15 cellular contexts compared by ENCODE assay signal in genomic region chr15:82129144-82129692, GRCh38.
DNase-seq lines count a peak whose midpoint lies in the region; ATAC-seq, FAIRE-seq and TF ChIP-seq lines count a peak whose summit lies in the region.
"Had no signal": no experiment of that assay in that cellular context is flagged by ENCODE, and none has a peak within 500 bp of the region (broad histone marks: within the 10 kb centered on the region; RNA-seq: fewer than 3 reads in every experiment).

No MANE protein-coding gene starts in this region.

- peak overlapping the region; percentile 13; the same call in 1 of the 2 replicates for H2BK20ac ChIP-seq in IMR-90 (ENCODE audit: low read depth, low read length)

- H3K23ac ChIP-seq in IMR-90 (ENCODE audit: low read depth, low read length) = no peak overlapping the region

- no peak for ATAC-seq in IMR-90 (ENCODE audit: low read depth)
- no peak for ATAC-seq in activated CD4-positive, CD25-positive, alpha-beta regulatory T cell treated with anti-CD3 and anti-CD28 coated beads, Interleukin-2, amount 50 U/mL, for 24 hours
- no peak for ATAC-seq in HG02798 (IDR thresholded peaks at IDR 0.05; ENCODE audit: poor library complexity, unreplicated experiment)
- ATAC-seq in psoas muscle = no peak
- ATAC-seq: CD8-positive, alpha-beta T cell had no signal

- no peak overlapping the region for H3K27ac ChIP-seq in IMR-90 (ENCODE audit: insufficient read depth, low read length)
- peak overlapping the region; percentile 20 for H3K27ac ChIP-seq in VCaP
- no peak overlapping the region for H3K27ac ChIP-seq in psoas muscle

- H3K9ac ChIP-seq in IMR-90 (ENCODE audit: low read depth, low read length) = no peak overlapping the region
- H3K9ac ChIP-seq in skeletal muscle satellite cell (ENCODE audit: low read depth, low read length) = peak overlapping the region; percentile 72

- in situ Hi-C loops in IMR-90 (cut with MboI; ENCODE audit: low sequenced_read_pairs) = no loop called here

- H3K9me1 ChIP-seq in IMR-90 (ENCODE audit: insufficient read depth, low read length) = peaks cover 28% of the 10 kb centered on the region

- H3K9me3 ChIP-seq in IMR-90 (ENCODE audit: control insufficient read depth, insufficient read depth, low read length) = no peaks in the 10 kb centered on the region
- no peaks in the 10 kb centered on the region for H3K9me3 ChIP-seq in skeletal muscle satellite cell (replicated peaks; ENCODE audit: low read length)
- H3K9me3 ChIP-seq in psoas muscle = no peaks in the 10 kb centered on the region

- peak overlapping the region; percentile 95 for H2BK5ac ChIP-seq in IMR-90 (ENCODE audit: low read depth, low read length, poor library complexity, severe bottlenecking)

- H3K4ac ChIP-seq in IMR-90 (ENCODE audit: low read depth, low read length) = no peak overlapping the region; the same call in 1 of the 2 replicates

- POLR2A ChIA-PET in IMR-90 (lab: Charles Lee; ENCODE audit: unreplicated experiment) = no interaction called here

- no TSS peak for BruUV-seq in IMR-90 (replicated peaks; lab: Mats Ljungman, UMichigan)

- H3K4me1 ChIP-seq in IMR-90 (ENCODE audit: control insufficient read depth, insufficient read depth, low read length) (peaks cover 28% of the 10 kb centered on the region), skeletal muscle satellite cell (ENCODE audit: control insufficient read depth, insufficient read depth, low read length) (peaks cover 59% of the 10 kb centered on the region), psoas muscle (no peaks in the 10 kb centered on the region)

- no peak overlapping the region for H2BK15ac ChIP-seq in IMR-90 (ENCODE audit: low read depth, low read length)

- TF ChIP-seq POLR2A in IMR-90 (IDR thresholded peaks at IDR 0.05; ENCODE audit: low read depth, low read length) = no peak

- no CpG with 5 or more reads among the region's 1 CpG for WGBS in IMR-90 (ENCODE audit: extremely low coverage in 2 of 2, insufficient read length in 1 of 2), 2 experiments
- WGBS in psoas muscle, 3 donors = 78 to 94% (median 84%) methylated on average over 1 of the region's 1 CpG

- H3K18ac ChIP-seq in IMR-90 (ENCODE audit: low read depth, low read length) = no peak overlapping the region

- no peak overlapping the region for H3K14ac ChIP-seq in IMR-90 (replicated peaks; ENCODE audit: low read depth, low read length)

- CTCF ChIA-PET in IMR-90 (lab: Yijun Ruan, JAX) = interaction anchor here (0.6 to 2.0 kb wide), 2 partner anchors 21 to 30 kb away, joined by 3 to 7 read pairs; no protein-coding TSS in a partner anchor

- peak overlapping the region in 1 of 2 experiments; percentile 68; a peak in 2 of 4 replicates for H4K8ac ChIP-seq in IMR-90 (ENCODE audit: low read depth in 2 of 2, low read length in 2 of 2)

- H3K4me2 ChIP-seq in IMR-90 (ENCODE audit: low read depth, low read length) (no peak overlapping the region), skeletal muscle satellite cell (ENCODE audit: low read length) (peak overlapping the region; percentile 9)

- peak; percentile 68 for FAIRE-seq in islet of Langerhans (lab: Jason Lieb, UNC)

- DNase-seq in IMR-90 (no peak), RKO (ENCODE audit: low spot score) (no peak), psoas muscle (no peak)
- DNase-seq: CD8-positive, alpha-beta T cell; H7; Karpas-422; NCI-H187 treated with DMSO at 0.1 percent for 48 hours; NCI-H2171; NCI-H774; Right ventricle myocardium superior had no signal

- intact Hi-C loops in IMR-90 (cut with micrococcal nuclease) = no loop called here
- intact Hi-C loops in psoas muscle (cut with DNase I) = loop anchor here in 1 of 2 donors (10.0 kb wide), 1 partner anchor 636 kb away; no protein-coding TSS in a partner anchor

- H3K27me3 ChIP-seq in IMR-90 (ENCODE audit: control insufficient read depth, insufficient read depth, low read length) (no peaks in the 10 kb centered on the region), skeletal muscle satellite cell (ENCODE audit: control insufficient read depth, insufficient read depth, low read length) (no peaks in the 10 kb centered on the region), psoas muscle (ENCODE audit: insufficient read depth in 3 of 3, low read length in 2 of 3) (no peaks in the 10 kb centered on the region)

- H2AK5ac ChIP-seq in IMR-90 (ENCODE audit: low read depth, low read length) = no peak overlapping the region

- no peak overlapping the region for H3K4me3 ChIP-seq in IMR-90 (ENCODE audit: insufficient read depth, low read depth, low read length)
- no peak overlapping the region for H3K4me3 ChIP-seq in skeletal muscle satellite cell (ENCODE audit: low read length)
- no peak overlapping the region for H3K4me3 ChIP-seq in psoas muscle

- no peak for TF ChIP-seq RAD21 in IMR-90 (IDR thresholded peaks at IDR 0.05; ENCODE audit: low read length)

- no peak overlapping the region for H4K5ac ChIP-seq in IMR-90 (ENCODE audit: low read depth, low read length)

- no peak overlapping the region for H4K91ac ChIP-seq in IMR-90 (ENCODE audit: insufficient read depth, low read depth, low read length)

- no peaks in the 10 kb centered on the region for H4K20me1 ChIP-seq in IMR-90 (ENCODE audit: insufficient read depth, low read length)

- H3K36me3 ChIP-seq in IMR-90 (ENCODE audit: control insufficient read depth, insufficient read depth, low read length) (no peaks in the 10 kb centered on the region), skeletal muscle satellite cell (ENCODE audit: insufficient read depth, low read length) (peaks cover 7% of the 10 kb centered on the region), psoas muscle (ENCODE audit: insufficient read depth in 1 of 2, low read depth in 1 of 2) (peaks cover 3 to 24% of the 10 kb centered on the region in 2 donors)

- H3K56ac ChIP-seq in IMR-90 (ENCODE audit: extremely low read depth, insufficient read depth, low read length) = no peak overlapping the region

- no peak overlapping the region for H2AK9ac ChIP-seq in IMR-90 (replicated peaks; ENCODE audit: low read depth, low read length, poor library complexity)

- TF ChIP-seq CTCF in IMR-90 (conservative IDR thresholded peaks at IDR 0.05; ENCODE audit: low read depth, low read length) = no peak
- TF ChIP-seq CTCF in VCaP (conservative IDR thresholded peaks at IDR 0.05) = no peak
- TF ChIP-seq CTCF in psoas muscle (IDR thresholded peaks at IDR 0.05) = no peak

- H2BK120ac ChIP-seq in IMR-90 (ENCODE audit: low read depth, low read length) = no peak overlapping the region; the same call in 1 of the 2 replicates

- no peak overlapping the region for H2AFZ ChIP-seq in IMR-90 (replicated peaks; ENCODE audit: low read length, poor library complexity)

- dilution Hi-C loops in IMR-90 (cut with HindIII; ENCODE audit: low sequenced_read_pairs, unreplicated experiment) = no loop called here

- H3K79me1 ChIP-seq in IMR-90 (ENCODE audit: low read depth in 1 of 2, low read length in 2 of 2) = peaks cover 2 to 28% of the 10 kb centered on the region in 2 experiments; a peak in 3 of 4 replicates

TF ChIP-seq in IMR-90, 13 proteins besides CTCF, POLR2A, EP300 and RAD21:
- 0 out of 2 replicates have a peak, but pooled peaks have one; percentile 2 for TF ChIP-seq CEBPB (IDR thresholded peaks at IDR 0.05; ENCODE audit: low read depth, low read length)
- TF ChIP-seq, protein P1, sequence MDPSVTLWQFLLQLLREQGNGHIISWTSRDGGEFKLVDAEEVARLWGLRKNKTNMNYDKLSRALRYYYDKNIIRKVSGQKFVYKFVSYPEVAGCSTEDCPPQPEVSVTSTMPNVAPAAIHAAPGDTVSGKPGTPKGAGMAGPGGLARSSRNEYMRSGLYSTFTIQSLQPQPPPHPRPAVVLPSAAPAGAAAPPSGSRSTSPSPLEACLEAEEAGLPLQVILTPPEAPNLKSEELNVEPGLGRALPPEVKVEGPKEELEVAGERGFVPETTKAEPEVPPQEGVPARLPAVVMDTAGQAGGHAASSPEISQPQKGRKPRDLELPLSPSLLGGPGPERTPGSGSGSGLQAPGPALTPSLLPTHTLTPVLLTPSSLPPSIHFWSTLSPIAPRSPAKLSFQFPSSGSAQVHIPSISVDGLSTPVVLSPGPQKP (IDR thresholded peaks at IDR 0.05; ENCODE audit: borderline replicate concordance, low read depth, low read length) = no peak
- no peak for TF ChIP-seq MXI1 (IDR thresholded peaks at IDR 0.05; ENCODE audit: borderline replicate concordance, low read depth, low read length)
- TF ChIP-seq RCOR1 (IDR thresholded peaks at IDR 0.05; ENCODE audit: insufficient replicate concordance, low read length) = no peak
